8 cellular contexts compared by ENCODE assay signal in the genomic region with DNA sequence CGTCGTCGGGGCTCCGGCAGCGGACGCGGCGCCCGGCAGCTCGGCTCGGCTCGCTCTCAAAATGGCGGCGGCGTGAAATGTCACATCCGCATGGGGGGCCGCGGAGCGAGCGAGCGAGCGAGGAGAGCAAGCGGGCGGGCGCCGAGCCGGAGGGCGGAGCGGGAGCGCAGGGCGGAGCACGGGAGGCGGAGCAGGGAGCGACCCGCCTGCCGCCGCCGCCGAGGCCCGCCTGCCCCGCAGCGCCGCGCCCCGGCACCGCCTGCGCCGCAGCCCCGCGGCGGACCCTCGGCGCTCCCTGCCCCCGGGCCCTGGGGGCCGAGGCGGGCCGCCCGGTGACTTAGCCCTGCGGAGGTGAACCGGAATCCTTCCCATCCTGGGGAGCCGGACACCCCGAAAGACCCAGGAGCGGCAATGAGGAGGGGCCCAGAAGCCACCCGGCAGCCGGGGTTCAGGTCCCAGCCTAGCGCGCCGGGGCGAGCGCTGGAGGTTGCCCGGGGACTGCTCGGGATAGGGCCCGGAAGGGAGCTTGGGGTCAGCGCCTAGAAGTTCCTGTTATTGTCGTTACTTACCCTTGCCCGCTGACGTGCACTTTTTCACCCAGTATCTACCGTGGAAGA. TPM values are rescaled to one million over a fixed set of nuclear protein-coding genes. Genes with fewer than 3 reads are reported as not detected.
DNase-seq lines count a peak whose midpoint lies in the region; ATAC-seq lines count a peak whose summit lies in the region.

TSS of gene USP7 (minus strand) at position 82 of the 617 bp plus-strand sequence. CDS start 621 bp downstream, outside the sequence.

- no peaks in the 10 kb centered on the region for H3K36me3 ChIP-seq in NT2/D1 (ENCODE audit: insufficient read depth, insufficient read length, low read length)

- H3K27me3 ChIP-seq in NT2/D1 (ENCODE audit: insufficient read depth, insufficient read length) = peaks cover 12% of the 10 kb centered on the region

- peaks cover 13% of the 10 kb centered on the region for H3K4me1 ChIP-seq in NT2/D1 (ENCODE audit: insufficient read depth, insufficient read length)

- H3K9ac ChIP-seq in NT2/D1 (ENCODE audit: insufficient read length, low read depth) = peak within 1 kb of the TSS; percentile 93

- peak; percentile 89 for DNase-seq in COR-L47 (lab: John Stamatoyannopoulos, UW)
- DNase-seq in HT1080 (ENCODE audit: low read depth) = peak; percentile 80
- peak; percentile 89 for DNase-seq in NT2/D1 (ENCODE audit: low read depth, low spot score)
- DNase-seq in activated CD8-positive, alpha-beta memory T cell treated with anti-CD3 and anti-CD28 coated beads, Interleukin-2, amount 50 U/mL, for 1 hour (ENCODE audit: extremely low read depth) = peak; percentile 62
- DNase-seq in midbrain (lab: John Stamatoyannopoulos, UW) = peak; percentile 91
- DNase-seq in stimulated activated CD8-positive, alpha-beta memory T cell treated with anti-CD3 and anti-CD28 coated beads, Interleukin-2, amount 100 ng/mL, for 1 hour (ENCODE audit: low read depth in 2 of 2) = peak; percentile 84 to 87

- in situ Hi-C loops in endometrial microvascular endothelial cells (cut with HindIII; ENCODE audit: inconsistent ontology term, low pct_unique_long_range_greater_than_20kb, low sequenced_read_pairs) = no loop called here

- peak; percentile 74 for ATAC-seq in GM21367 (IDR thresholded peaks at IDR 0.05; ENCODE audit: unreplicated experiment)

- no peaks in the 10 kb centered on the region for H3K9me3 ChIP-seq in NT2/D1 (ENCODE audit: insufficient read depth, low read length)

- peak within 1 kb of the TSS; percentile 89 for H3K4me3 ChIP-seq in NT2/D1 (ENCODE audit: insufficient read length, low read depth)

RNA-seq across cellular contexts. Expression of gene USP7, which starts in this region (rescaled TPM):
- 51.2 and 86.0 TPM in 2 replicates for total RNA-seq in HT1080 (2014; rRNA removed; shearing (Covaris generic))
- 56.3 and 76.2 TPM in 2 replicates for polyA plus RNA-seq in HT1080 (2015; cell fraction: cytosol; rRNA removed)
- 142 and 157 TPM in 2 replicates for polyA plus RNA-seq in HT1080 (2015; cell fraction: nucleus; rRNA removed)
- total RNA-seq in endometrial microvascular endothelial cells (ENCODE audit: inconsistent ontology term) = 55.8 TPM

Comparison
In these comparisons a context has a peak if more than half of its experiments do, and no peak if none do; other contexts are left out.
1. Peak in every context shown above with its lines: DNase-seq, ATAC-seq and H3K4me3 ChIP-seq.